In the genomic region with DNA sequence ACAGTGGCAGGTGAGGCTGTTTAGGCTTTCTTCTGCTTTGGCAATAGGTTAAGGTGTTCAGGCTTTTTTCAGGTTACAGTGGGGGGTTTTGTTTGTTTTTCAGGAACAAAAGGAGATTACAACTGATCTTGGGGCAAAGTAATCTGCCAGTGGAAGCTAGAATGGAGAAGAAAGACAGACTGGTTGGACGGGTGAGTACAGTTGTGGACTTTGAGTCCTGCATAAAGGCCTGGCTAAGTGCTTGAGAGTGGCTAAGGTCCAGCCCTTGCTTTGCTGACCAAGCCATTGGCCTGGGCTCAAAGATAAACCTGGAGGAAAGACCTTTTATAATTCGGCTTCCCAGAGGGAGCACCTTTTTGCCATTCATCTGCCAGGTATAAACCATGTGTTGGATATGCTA, we compare ENCODE assay signal across 1 cellular context.
TF ChIP-seq lines count a peak whose summit lies in the region.

No MANE protein-coding gene starts in this region.

TF ChIP-seq in HepG2, 621 proteins besides CTCF, POLR2A, EP300 and RAD21 (continued from another document):
- TF ChIP-seq, protein P1, sequence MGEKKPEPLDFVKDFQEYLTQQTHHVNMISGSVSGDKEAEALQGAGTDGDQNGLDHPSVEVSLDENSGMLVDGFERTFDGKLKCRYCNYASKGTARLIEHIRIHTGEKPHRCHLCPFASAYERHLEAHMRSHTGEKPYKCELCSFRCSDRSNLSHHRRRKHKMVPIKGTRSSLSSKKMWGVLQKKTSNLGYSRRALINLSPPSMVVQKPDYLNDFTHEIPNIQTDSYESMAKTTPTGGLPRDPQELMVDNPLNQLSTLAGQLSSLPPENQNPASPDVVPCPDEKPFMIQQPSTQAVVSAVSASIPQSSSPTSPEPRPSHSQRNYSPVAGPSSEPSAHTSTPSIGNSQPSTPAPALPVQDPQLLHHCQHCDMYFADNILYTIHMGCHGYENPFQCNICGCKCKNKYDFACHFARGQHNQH (CRISPR knock-in tag; IDR thresholded peaks at IDR 0.05): 0 out of 2 replicates have a peak, but pooled peaks have one; percentile 26
- no peak for TF ChIP-seq SOX13 (IDR thresholded peaks at IDR 0.05)
- TF ChIP-seq SOX13 (CRISPR knock-in tag; conservative IDR thresholded peaks at IDR 0.05 in 1 of 2, IDR thresholded peaks at IDR 0.05 in 1 of 2): peak in 1 of 2 experiments; percentile 63; a peak in 2 of 4 replicates
- TF ChIP-seq HDAC2 (CRISPR knock-in tag; IDR thresholded peaks at IDR 0.05): no peak
- peak; percentile 44; the same call in 1 of the 2 replicates for TF ChIP-seq SOX5 (CRISPR knock-in tag; IDR thresholded peaks at IDR 0.05; ENCODE audit: borderline replicate concordance)
- no peak for TF ChIP-seq RBFOX2 (IDR thresholded peaks at IDR 0.05; ENCODE audit: low read depth, low read length)
- TF ChIP-seq ZNF629 (CRISPR knock-in tag; conservative IDR thresholded peaks at IDR 0.05): 0 out of 2 replicates have a peak, but pooled peaks have one; percentile 27
- TF ChIP-seq TOPORS (CRISPR knock-in tag; IDR thresholded peaks at IDR 0.05): peak; percentile 43; the same call in 1 of the 2 replicates
- TF ChIP-seq CENPT (CRISPR knock-in tag; IDR thresholded peaks at IDR 0.05; ENCODE audit: low read depth): no peak
- TF ChIP-seq NPAS2 (CRISPR knock-in tag; IDR thresholded peaks at IDR 0.05; ENCODE audit: borderline replicate concordance): no peak
- TF ChIP-seq, protein P2, sequence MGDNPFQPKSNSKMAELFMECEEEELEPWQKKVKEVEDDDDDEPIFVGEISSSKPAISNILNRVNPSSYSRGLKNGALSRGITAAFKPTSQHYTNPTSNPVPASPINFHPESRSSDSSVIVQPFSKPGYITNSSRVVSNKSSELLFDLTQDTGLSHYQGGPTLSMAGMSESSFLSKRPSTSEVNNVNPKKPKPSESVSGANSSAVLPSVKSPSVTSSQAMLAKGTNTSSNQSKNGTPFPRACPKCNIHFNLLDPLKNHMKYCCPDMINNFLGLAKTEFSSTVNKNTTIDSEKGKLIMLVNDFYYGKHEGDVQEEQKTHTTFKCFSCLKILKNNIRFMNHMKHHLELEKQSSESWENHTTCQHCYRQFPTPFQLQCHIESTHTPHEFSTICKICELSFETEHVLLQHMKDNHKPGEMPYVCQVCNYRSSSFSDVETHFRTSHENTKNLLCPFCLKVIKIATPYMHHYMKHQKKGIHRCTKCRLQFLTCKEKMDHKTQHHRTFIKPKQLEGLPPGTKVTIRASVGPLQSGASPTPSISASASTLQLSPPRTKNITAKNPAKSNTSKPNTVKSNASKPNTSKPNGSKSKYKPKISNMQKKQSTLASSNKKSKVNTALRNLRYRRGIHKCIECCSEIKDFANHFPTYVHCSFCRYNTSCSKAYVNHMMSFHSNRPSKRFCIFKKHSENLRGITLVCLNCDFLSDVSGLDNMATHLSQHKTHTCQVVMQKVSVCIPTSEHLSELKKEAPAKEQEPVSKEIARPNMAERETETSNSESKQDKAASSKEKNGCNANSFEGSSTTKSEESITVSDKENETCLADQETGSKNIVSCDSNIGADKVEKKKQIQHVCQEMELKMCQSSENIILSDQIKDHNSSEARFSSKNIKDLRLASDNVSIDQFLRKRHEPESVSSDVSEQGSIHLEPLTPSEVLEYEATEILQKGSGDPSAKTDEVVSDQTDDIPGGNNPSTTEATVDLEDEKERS (CRISPR knock-in tag; IDR thresholded peaks at IDR 0.05): peak; percentile 51; the same call in 1 of the 2 replicates
- peak; percentile 44; the same call in 1 of the 2 replicates for TF ChIP-seq PAXIP1 (CRISPR knock-in tag; conservative IDR thresholded peaks at IDR 0.05)
- no peak for TF ChIP-seq EHMT2 (IDR thresholded peaks at IDR 0.05; ENCODE audit: borderline replicate concordance, low read depth, low read length)
- TF ChIP-seq HNF4G (IDR thresholded peaks at IDR 0.05; ENCODE audit: borderline replicate concordance, low read depth, low read length): peak; percentile 81
- TF ChIP-seq HNF4G (CRISPR knock-in tag; IDR thresholded peaks at IDR 0.05; ENCODE audit: borderline replicate concordance, low read depth): no peak
- TF ChIP-seq HDAC1 (CRISPR knock-in tag; IDR thresholded peaks at IDR 0.05): 0 out of 2 replicates have a peak, but pooled peaks have one; percentile 19
- peak; percentile 90 for TF ChIP-seq HNF4A (CRISPR knock-in tag; IDR thresholded peaks at IDR 0.05)
- TF ChIP-seq SOX6 (IDR thresholded peaks at IDR 0.05): no peak
- TF ChIP-seq SOX6 (CRISPR knock-in tag; IDR thresholded peaks at IDR 0.05): peak; percentile 57
- TF ChIP-seq MIER3 (CRISPR knock-in tag; IDR thresholded peaks at IDR 0.05; ENCODE audit: borderline replicate concordance): 0 out of 2 replicates have a peak, but pooled peaks have one; percentile 27
- TF ChIP-seq ZNF644 (CRISPR knock-in tag; IDR thresholded peaks at IDR 0.05; ENCODE audit: low read depth): peak; percentile 82; the same call in 1 of the 2 replicates
- TF ChIP-seq TARDBP (CRISPR knock-in tag; IDR thresholded peaks at IDR 0.05): peak; percentile 48; the same call in 1 of the 2 replicates
- no peak for TF ChIP-seq GPN1 (CRISPR knock-in tag; IDR thresholded peaks at IDR 0.05; ENCODE audit: borderline replicate concordance)
- no peak for TF ChIP-seq JUNB (CRISPR knock-in tag; IDR thresholded peaks at IDR 0.05; ENCODE audit: borderline replicate concordance)
- peak; percentile 56 for TF ChIP-seq ZMYM4 (CRISPR knock-in tag; IDR thresholded peaks at IDR 0.05)
- no peak for TF ChIP-seq THAP9 (CRISPR knock-in tag; IDR thresholded peaks at IDR 0.05; ENCODE audit: borderline replicate concordance)
- no peak for TF ChIP-seq SNRNP70 (IDR thresholded peaks at IDR 0.05; ENCODE audit: low read depth, low read length)
- TF ChIP-seq NCOR1 (IDR thresholded peaks at IDR 0.05; ENCODE audit: borderline replicate concordance, low read length): 0 out of 2 replicates have a peak, but pooled peaks have one; percentile 23
- TF ChIP-seq SAP130 (CRISPR knock-in tag; IDR thresholded peaks at IDR 0.05; ENCODE audit: low read depth): 0 out of 2 replicates have a peak, but pooled peaks have one; percentile 22
- peak; percentile 92 for TF ChIP-seq ZKSCAN1 (IDR thresholded peaks at IDR 0.05; ENCODE audit: low read length)
TF ChIP-seq in HepG2: peak in this region for 18.
